Comparison of ENCODE assay signal across 10 cellular contexts in genomic region chr2:173090291-173090877, GRCh38. TPM values are rescaled to one million over a fixed set of nuclear protein-coding genes. Genes with fewer than 3 reads are reported as not detected.
DNase-seq lines count a peak whose midpoint lies in the region; ATAC-seq, FAIRE-seq and TF ChIP-seq lines count a peak whose summit lies in the region.
"Had no signal": no experiment of that assay in that cellular context is flagged by ENCODE, and none has a peak within 500 bp of the region (broad histone marks: within the 10 kb centered on the region; RNA-seq: fewer than 3 reads in every experiment).

No MANE protein-coding gene starts in this region.

- no peaks in the 10 kb centered on the region for H4K20me1 ChIP-seq in IMR-90 (ENCODE audit: insufficient read depth, low read length)

- no peak for TF ChIP-seq RAD21 in IMR-90 (IDR thresholded peaks at IDR 0.05; ENCODE audit: low read length)

- H3K9me3 ChIP-seq in IMR-90 (ENCODE audit: control insufficient read depth, insufficient read depth, low read length), result no peaks in the 10 kb centered on the region
- no peaks in the 10 kb centered on the region for H3K9me3 ChIP-seq in left lung
- H3K9me3 ChIP-seq in thoracic aorta, result no peaks in the 10 kb centered on the region

- H3K4me3 Mint-ChIP-seq in immature natural killer cell, result no peak overlapping the region
- no peak overlapping the region for H3K4me3 Mint-ChIP-seq in activated T-helper 2 cell treated with anti-CD3 and anti-CD28 coated beads, Interferon-gamma antibody, Interleukin-2, Interleukin-4, amounts not matched to agents 10 μg/mL and 5 μg/mL and 100 μg/mL, durations not matched to agents 14 hours and 24 hours and 36 hours (ENCODE audit: low read depth)

- peaks cover 0 to 3% (median 2%) of the 10 kb centered on the region in 3 donors for H3K27me3 Mint-ChIP-seq in immature natural killer cell (ENCODE audit: low read depth in 3 of 3)
- H3K27me3 Mint-ChIP-seq in activated T-helper 2 cell treated with anti-CD3 and anti-CD28 coated beads, Interferon-gamma antibody, Interleukin-2, Interleukin-4, amounts not matched to agents 10 μg/mL and 5 μg/mL and 100 μg/mL, durations not matched to agents 14 hours and 24 hours and 36 hours (ENCODE audit: low read depth), result peaks cover 10% of the 10 kb centered on the region

- peak; percentile 69 for FAIRE-seq in endometrium (lab: Jason Lieb, UNC)

- TF ChIP-seq CTCF in IMR-90 (conservative IDR thresholded peaks at IDR 0.05; ENCODE audit: low read depth, low read length) (no peak), left lung (IDR thresholded peaks at IDR 0.05) (no peak), thoracic aorta (IDR thresholded peaks at IDR 0.05) (no peak)

- H3K36me3 ChIP-seq in IMR-90 (ENCODE audit: control insufficient read depth, insufficient read depth, low read length) (peaks cover 8% of the 10 kb centered on the region), left lung (peaks cover 0 to 15% of the 10 kb centered on the region in 2 donors), thoracic aorta (no peaks in the 10 kb centered on the region)

- H2BK5ac ChIP-seq in IMR-90 (ENCODE audit: low read depth, low read length, poor library complexity, severe bottlenecking), result peak overlapping the region; percentile 17

- no CpG with 5 or more reads among the region's 11 CpGs for WGBS in IMR-90 (ENCODE audit: extremely low coverage in 2 of 2, insufficient read length in 1 of 2), 2 experiments

- peak overlapping the region; percentile 28; the same call in 1 of the 2 replicates for H2BK20ac ChIP-seq in IMR-90 (ENCODE audit: low read depth, low read length)

- H3K27ac ChIP-seq in IMR-90 (ENCODE audit: insufficient read depth, low read length) (peak overlapping the region; percentile 23), left lung (peak overlapping the region; percentile 4 to 63), thoracic aorta (peak overlapping the region; percentile 58 to 78)
- H3K27ac ChIP-seq: KMS-11 had no signal

- TF ChIP-seq POLR2A in IMR-90 (IDR thresholded peaks at IDR 0.05; ENCODE audit: low read depth, low read length) (peak; percentile 35; the same call in 1 of the 2 replicates), erythroblast (IDR thresholded peaks at IDR 0.05; ENCODE audit: low read length) (no peak)

- H2AK5ac ChIP-seq in IMR-90 (ENCODE audit: low read depth, low read length), result no peak overlapping the region

- H4K5ac ChIP-seq in IMR-90 (ENCODE audit: low read depth, low read length), result no peak overlapping the region; the same call in 1 of the 2 replicates

- H3K4me3 ChIP-seq in IMR-90 (ENCODE audit: insufficient read depth, low read depth, low read length) (no peak overlapping the region), left lung (no peak overlapping the region), thoracic aorta (peak overlapping the region; percentile 40)

- H3K4me2 ChIP-seq in IMR-90 (ENCODE audit: low read depth, low read length), result peak overlapping the region; percentile 53
- H3K4me2 ChIP-seq: KMS-11 had no signal

- dilution Hi-C loops in IMR-90 (cut with HindIII; ENCODE audit: low sequenced_read_pairs, unreplicated experiment), result no loop called here

- no peaks in the 10 kb centered on the region for H3K4me1 Mint-ChIP-seq in immature natural killer cell
- H3K4me1 Mint-ChIP-seq in activated T-helper 2 cell treated with anti-CD3 and anti-CD28 coated beads, Interferon-gamma antibody, Interleukin-2, Interleukin-4, amounts not matched to agents 10 μg/mL and 5 μg/mL and 100 μg/mL, durations not matched to agents 14 hours and 24 hours and 36 hours (ENCODE audit: low read depth), result peaks cover 5% of the 10 kb centered on the region

- peak overlapping the region; percentile 26 for H2BK120ac ChIP-seq in IMR-90 (ENCODE audit: low read depth, low read length)

- peak overlapping the region; percentile 13 for H3K18ac ChIP-seq in IMR-90 (ENCODE audit: low read depth, low read length)

- H2AFZ ChIP-seq in IMR-90 (replicated peaks; ENCODE audit: low read length, poor library complexity), result peak overlapping the region; percentile 4

- peaks cover 17 to 54% of the 10 kb centered on the region in 2 experiments for H3K79me1 ChIP-seq in IMR-90 (ENCODE audit: low read depth in 1 of 2, low read length in 2 of 2)

- H3K4me1 ChIP-seq in IMR-90 (ENCODE audit: control insufficient read depth, insufficient read depth, low read length) (peaks cover 25% of the 10 kb centered on the region), left lung (peaks cover 8 to 10% of the 10 kb centered on the region in 2 donors), thoracic aorta (ENCODE audit: control insufficient read depth in 1 of 2, low read depth in 2 of 2) (peaks cover 25 to 79% of the 10 kb centered on the region in 2 donors)

- peak overlapping the region; percentile 1; the same call in 1 of the 3 replicates for H2BK15ac ChIP-seq in IMR-90 (ENCODE audit: low read depth, low read length)

- POLR2A ChIA-PET in IMR-90 (lab: Charles Lee; ENCODE audit: unreplicated experiment), result interaction anchor here (0.7 kb wide), 1 partner anchor 62 kb away, joined by 3 read pairs; no protein-coding TSS in a partner anchor

- intact Hi-C loops in IMR-90 (cut with micrococcal nuclease), result no loop called here
- intact Hi-C loops in left lung (cut with DNase I), result no loop called here
- intact Hi-C loops in activated T-helper 2 cell treated with anti-CD3 and anti-CD28 coated beads, Interferon-gamma antibody, Interleukin-2, Interleukin-4, amounts not matched to agents 10 μg/mL and 5 μg/mL and 100 μg/mL, durations not matched to agents 14 hours and 24 hours and 36 hours (cut with micrococcal nuclease), result loop anchor here (5.0 kb wide), 1 partner anchor 122 kb away; no protein-coding TSS in a partner anchor

- ATAC-seq in IMR-90 (ENCODE audit: low read depth), result peak; percentile 67
- ATAC-seq in left lung, result peak; percentile 86
- ATAC-seq in thoracic aorta (ENCODE audit: insufficient number of reproducible peaks, low FRiP score, low read depth), result peak; percentile 47
- no peak for ATAC-seq in HG03565 (IDR thresholded peaks at IDR 0.05; ENCODE audit: unreplicated experiment)
- ATAC-seq: activated CD4-positive, CD25-positive, alpha-beta regulatory T cell treated with anti-CD3 and anti-CD28 coated beads, Interleukin-2, amount 50 U/mL, for 24 hours had no signal

- H3K27ac Mint-ChIP-seq in immature natural killer cell, result no peak overlapping the region
- no peak overlapping the region for H3K27ac Mint-ChIP-seq in activated T-helper 2 cell treated with anti-CD3 and anti-CD28 coated beads, Interferon-gamma antibody, Interleukin-2, Interleukin-4, amounts not matched to agents 10 μg/mL and 5 μg/mL and 100 μg/mL, durations not matched to agents 14 hours and 24 hours and 36 hours

- no peaks in the 10 kb centered on the region for H3K9me3 Mint-ChIP-seq in immature natural killer cell
- H3K9me3 Mint-ChIP-seq in activated T-helper 2 cell treated with anti-CD3 and anti-CD28 coated beads, Interferon-gamma antibody, Interleukin-2, Interleukin-4, amounts not matched to agents 10 μg/mL and 5 μg/mL and 100 μg/mL, durations not matched to agents 14 hours and 24 hours and 36 hours, result no peaks in the 10 kb centered on the region

- BruUV-seq in IMR-90 (replicated peaks; lab: Mats Ljungman, UMichigan), result no TSS peak

- H3K14ac ChIP-seq in IMR-90 (replicated peaks; ENCODE audit: low read depth, low read length), result no peak overlapping the region

- peak overlapping the region; percentile 5; the same call in 1 of the 2 replicates for H3K23ac ChIP-seq in IMR-90 (ENCODE audit: low read depth, low read length)

- in situ Hi-C loops in IMR-90 (cut with MboI; ENCODE audit: low sequenced_read_pairs), result no loop called here

- H2AK9ac ChIP-seq in IMR-90 (replicated peaks; ENCODE audit: low read depth, low read length, poor library complexity), result no peak overlapping the region

- peak overlapping the region; percentile 10 for H3K4ac ChIP-seq in IMR-90 (ENCODE audit: low read depth, low read length)

- H3K27me3 ChIP-seq in IMR-90 (ENCODE audit: control insufficient read depth, insufficient read depth, low read length), result no peaks in the 10 kb centered on the region
- H3K27me3 ChIP-seq in left lung, result no peaks in the 10 kb centered on the region
- H3K27me3 ChIP-seq in thoracic aorta (replicated peaks; ENCODE audit: insufficient read depth), result no peaks in the 10 kb centered on the region

- no peak overlapping the region for H3K56ac ChIP-seq in IMR-90 (ENCODE audit: extremely low read depth, insufficient read depth, low read length)

- peak overlapping the region in 1 of 2 experiments; percentile 43; a peak in 2 of 4 replicates for H4K8ac ChIP-seq in IMR-90 (ENCODE audit: low read depth in 2 of 2, low read length in 2 of 2)

- H3K9me1 ChIP-seq in IMR-90 (ENCODE audit: insufficient read depth, low read length), result peaks cover 2% of the 10 kb centered on the region; the same call in 1 of the 2 replicates

- peak overlapping the region; percentile 7 for H4K91ac ChIP-seq in IMR-90 (ENCODE audit: insufficient read depth, low read depth, low read length)

- CTCF ChIA-PET in IMR-90 (lab: Yijun Ruan, JAX), result interaction anchor here (0.6 to 2.1 kb wide), 6 partner anchors 10 to 120 kb away, joined by 3 to 9 read pairs (median 3); no protein-coding TSS in a partner anchor

- DNase-seq in IMR-90, result peak; percentile 76
- peak in 1 of 2 donors; percentile 58 for DNase-seq in left lung
- DNase-seq in thoracic aorta (ENCODE audit: low spot score), result no peak
- DNase-seq in immature natural killer cell, result no peak
- no peak for DNase-seq in erythroblast (lab: John Stamatoyannopoulos, UW)
- DNase-seq in activated T-helper 2 cell treated with anti-CD3 and anti-CD28 coated beads, Interferon-gamma antibody, Interleukin-2, Interleukin-4, amounts not matched to agents 10 μg/mL and 5 μg/mL and 100 μg/mL, durations not matched to agents 14 hours and 24 hours and 36 hours (ENCODE audit: low spot score), result no peak

- no peaks in the 10 kb centered on the region for H3K36me3 Mint-ChIP-seq in immature natural killer cell
- peaks cover 17% of the 10 kb centered on the region for H3K36me3 Mint-ChIP-seq in activated T-helper 2 cell treated with anti-CD3 and anti-CD28 coated beads, Interferon-gamma antibody, Interleukin-2, Interleukin-4, amounts not matched to agents 10 μg/mL and 5 μg/mL and 100 μg/mL, durations not matched to agents 14 hours and 24 hours and 36 hours (ENCODE audit: low read depth)

- peak overlapping the region; percentile 0; the same call in 1 of the 2 replicates for H3K9ac ChIP-seq in IMR-90 (ENCODE audit: low read depth, low read length)
- H3K9ac ChIP-seq: KMS-11 had no signal

TF ChIP-seq in IMR-90, 13 proteins besides CTCF, POLR2A, EP300 and RAD21 (continues in another document):
- no peak for TF ChIP-seq CHD1 (IDR thresholded peaks at IDR 0.05; ENCODE audit: low read depth, low read length)
- no peak for TF ChIP-seq FOS (IDR thresholded peaks at IDR 0.05; ENCODE audit: low read depth, low read length)

RNA-seq across cellular contexts. Expression of gene MAP3K20, which starts 14.7 kb away (rescaled TPM):
- total RNA-seq in IMR-90 (2012; rRNA removed) (84.4 and 93.0 TPM in 2 replicates), left lung (10 to 100 TPM; 49.6 to 57.5 TPM), thoracic aorta (10 to 100 TPM; 45.9 to 79.6 TPM)
- polyA plus RNA-seq in IMR-90 (2012; rRNA removed) (22.9 and 27.5 TPM in 2 replicates), immature natural killer cell (1 to 10 TPM; 1.5 to 2.6 (median 2.2) TPM)
- polyA plus RNA-seq in IMR-90 (2012; cell fraction: cytosol; rRNA removed), result 6.0 and 6.1 TPM in 2 replicates
- 2.9 and 14.5 TPM in 2 replicates for polyA plus RNA-seq in IMR-90 (2012; cell fraction: nucleus; rRNA removed; ENCODE audit: low replicate concordance)
- 26.5 and 26.8 TPM in 2 replicates for total RNA-seq in activated T-helper 2 cell treated with anti-CD3 and anti-CD28 coated beads, Interferon-gamma antibody, Interleukin-2, Interleukin-4, amounts not matched to agents 10 μg/mL and 5 μg/mL and 100 μg/mL, durations not matched to agents 14 hours and 24 hours and 36 hours
